8 cellular contexts compared by ENCODE assay signal in genomic region chr11:3797329-3798090, GRCh38. TPM values are rescaled to one million over a fixed set of nuclear protein-coding genes. Genes with fewer than 3 reads are reported as not detected.
DNase-seq lines count a peak whose midpoint lies in the region; ATAC-seq, FAIRE-seq and TF ChIP-seq lines count a peak whose summit lies in the region.

NUP98 (minus strand) TSS chr11:3797554; CDS start chr11:3782117, 15,437 bp downstream.

- H3K4me1 ChIP-seq in adipocyte (ENCODE audit: control insufficient read depth, insufficient read depth, low read length) (peaks cover 33% of the 10 kb centered on the region), pancreas (peaks cover 7 to 16% (median 13%) of the 10 kb centered on the region in 3 donors), tibial artery (peaks cover 0 to 37% (median 22%) of the 10 kb centered on the region in 4 donors)

- peak; percentile 97 for FAIRE-seq in pancreas (lab: Jason Lieb, UNC)

- TF ChIP-seq CTCF in GM12875 (IDR thresholded peaks at IDR 0.05; ENCODE audit: borderline replicate concordance, insufficient read depth, low read depth, low read length): no peak
- no peak for TF ChIP-seq CTCF in pancreas (IDR thresholded peaks at IDR 0.05)
- no peak for TF ChIP-seq CTCF in tibial artery (IDR thresholded peaks at IDR 0.05)

- H3K27me3 ChIP-seq in adipocyte (replicated peaks; ENCODE audit: control insufficient read depth, insufficient read depth, low read length) (no peaks in the 10 kb centered on the region), pancreas (no peaks in the 10 kb centered on the region), tibial artery (no peaks in the 10 kb centered on the region)

- peak; percentile 99 for DNase-seq in NCI-H1436 (lab: John Stamatoyannopoulos, UW)
- peak; percentile 100 for DNase-seq in T follicular helper cell (ENCODE audit: low read depth)
- peak; percentile 100 for DNase-seq in adipocyte (ENCODE audit: low read depth)
- DNase-seq in Right ventricle myocardium superior: peak; percentile 100
- peak; percentile 98 to 100 (median 100) for DNase-seq in pancreas
- DNase-seq in tibial artery: peak; percentile 100

- H3K9ac ChIP-seq in adipocyte (ENCODE audit: low read length): peak within 1 kb of the TSS; percentile 98

- peak; percentile 92 for ATAC-seq in HG02798 (IDR thresholded peaks at IDR 0.05; ENCODE audit: poor library complexity, unreplicated experiment)
- ATAC-seq in Right ventricle myocardium superior (ENCODE audit: poor library complexity): peak; percentile 94
- peak; percentile 90 to 95 (median 93) for ATAC-seq in pancreas

- WGBS in pancreas, 2 donors: 0% methylated on average over 84 to 86 of the region's 86 CpGs

- H3K36me3 ChIP-seq in adipocyte (ENCODE audit: control insufficient read depth, insufficient read depth, low read length, severe bottlenecking) (peaks cover 16% of the 10 kb centered on the region), pancreas (peaks cover 0 to 18% (median 0%) of the 10 kb centered on the region in 3 donors), tibial artery (peaks cover 10 to 20% (median 12%) of the 10 kb centered on the region in 3 donors)

- H3K27ac ChIP-seq in pancreas (peak within 1 kb of the TSS; percentile 75 to 95 (median 93)), tibial artery (peak within 1 kb of the TSS; percentile 96 to 98)

- H3K9me3 ChIP-seq in adipocyte (ENCODE audit: control insufficient read depth, low read length) (no peaks in the 10 kb centered on the region), pancreas (no peaks in the 10 kb centered on the region), tibial artery (no peaks in the 10 kb centered on the region)

- intact Hi-C loops in Right ventricle myocardium superior (cut with DNase I): no loop called here
- intact Hi-C loops in pancreas (cut with DNase I): no loop called here
- intact Hi-C loops in tibial artery (cut with DNase I; ENCODE audit: low total_unique reads): loop anchor here (5.0 kb wide), 1 partner anchor 45 kb away; the partner anchor contains the start of gene RHOG

- H3K4me3 ChIP-seq in GM12875 (ENCODE audit: low read depth, low read length): peak within 1 kb of the TSS; percentile 99
- peak within 1 kb of the TSS; percentile 99 for H3K4me3 ChIP-seq in adipocyte (ENCODE audit: low read length)
- peak within 1 kb of the TSS; percentile 58 to 99 (median 77) for H3K4me3 ChIP-seq in pancreas
- H3K4me3 ChIP-seq in tibial artery: peak within 1 kb of the TSS; percentile 86 to 92

RNA-seq across cellular contexts. Expression of gene NUP98, which starts in this region (rescaled TPM):
- total RNA-seq in Right ventricle myocardium superior (43.2 TPM), pancreas (10 to 100 TPM; 21.2 to 38.0 (median 27.0) TPM)
- 10 to 100 TPM; 12.2 to 18.7 TPM for polyA plus RNA-seq in pancreas

Comparison
In these comparisons a context has a peak if more than half of its experiments do, and no peak if none do; other contexts are left out.
1. Peak in every context shown above with its lines: DNase-seq, ATAC-seq, H3K4me3 ChIP-seq and H3K27ac ChIP-seq.